21 cellular contexts compared by ENCODE assay signal in the genomic region with DNA sequence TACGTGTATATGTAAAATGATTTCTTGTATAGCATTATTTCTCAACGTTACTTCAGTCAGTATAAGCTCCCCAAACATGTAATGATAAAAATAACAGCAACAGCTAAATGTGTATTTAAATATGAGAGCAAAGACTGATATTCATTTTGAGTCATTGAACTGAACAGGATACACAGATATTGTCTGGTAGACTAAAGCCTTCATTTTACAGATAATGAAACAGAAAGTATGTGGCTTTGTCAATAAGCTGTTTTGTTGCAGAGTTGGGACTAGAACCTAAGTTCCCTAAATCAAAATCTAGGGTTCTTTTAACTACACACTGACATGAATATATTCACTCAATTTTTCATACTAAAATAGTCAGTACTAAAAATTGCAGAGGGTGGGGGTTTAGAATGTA.
"Had no signal": no experiment of that assay in that cellular context is flagged by ENCODE, and none has a peak within 500 bp of the region (broad histone marks: within the 10 kb centered on the region; RNA-seq: fewer than 3 reads in every experiment).

No MANE protein-coding gene starts in this region.

- H3K4me3 ChIP-seq: K562, PC-9, Peyer's patch, SJCRH30 had no signal

- FAIRE-seq: HepG2, K562 had no signal

- H3K4me2 ChIP-seq: KMS-11, PC-9 had no signal

- H2AFZ ChIP-seq: PC-9 had no signal

- DNase-seq: Kasumi-1, NCI-H1092, NCI-H1105 treated with DMSO at 0.1 percent for 48 hours, NCI-H1417 treated with DMSO at 0.1 percent for 48 hours, NCI-H146, NCI-H1694 treated with DMSO at 0.1 percent for 48 hours, NCI-H1930, NCI-H2081, NCI-H2107, NCI-H2227 treated with DMSO at 0.1 percent for 48 hours, NCI-H524, NCI-H526 treated with DMSO at 0.1 percent for 48 hours, NCI-H748 treated with DMSO at 0.1 percent for 48 hours, PC-9, Peyer's patch, SHP77 treated with DMSO at 0.1 percent for 48 hours, SJCRH30 had no signal

- H3K27ac ChIP-seq: KMS-11, PC-9, Peyer's patch, SJCRH30 had no signal

- H3K9me3 ChIP-seq: Peyer's patch, SJCRH30 had no signal

- ATAC-seq: HepG2, K562, Right ventricle myocardium inferior had no signal

- H3K36me3 ChIP-seq: Peyer's patch, SJCRH30 had no signal

- H3K27me3 ChIP-seq: Peyer's patch, SJCRH30 had no signal

- H3K9ac ChIP-seq: KMS-11 had no signal

- H3K4me1 ChIP-seq: Peyer's patch, SJCRH30 had no signal
